ENCODE assay signal across 20 cellular contexts in the genomic region with DNA sequence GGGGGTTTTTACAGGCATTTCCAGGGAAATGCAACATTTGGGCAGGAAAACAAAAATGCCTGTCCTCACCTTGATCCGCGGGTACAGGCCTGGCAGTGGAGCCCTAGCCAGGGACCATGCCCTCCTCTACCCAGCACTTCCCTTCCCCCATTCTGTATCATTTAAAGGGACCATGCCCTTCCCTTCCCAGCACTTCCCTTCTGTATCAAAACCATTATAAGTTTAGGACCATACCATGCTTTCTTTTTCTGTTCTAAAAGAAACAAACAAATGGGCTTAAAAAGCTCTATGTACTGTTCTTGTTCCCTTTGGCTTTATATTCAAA.
"Had no signal": no experiment of that assay in that cellular context is flagged by ENCODE, and none has a peak within 500 bp of the region (broad histone marks: within the 10 kb centered on the region; RNA-seq: fewer than 3 reads in every experiment).

No MANE protein-coding gene starts in this region.

- H3K27me3 ChIP-seq: esophagus squamous epithelium, right atrium auricular region, sigmoid colon, suprapubic skin, thyroid gland had no signal

- DNase-seq: cortex of kidney; effector memory CD8-positive, alpha-beta T cell; esophagus squamous epithelium; foreskin fibroblast; immature natural killer cell; left cardiac atrium; lower lobe of right lung; mesendoderm; naive thymus-derived CD4-positive, alpha-beta T cell; nephron progenitor cell; sigmoid colon; small intestine; stimulated activated CD4-positive, alpha-beta T cell treated with anti-CD3 and anti-CD28 coated beads, Interleukin-12 subunit alpha, Interleukin-12 subunit beta, amount 100 ng/mL, for 4 hours; stimulated activated naive CD4-positive, alpha-beta T cell treated with Interleukin-2 at 50 U/mL for 16 hours; thyroid gland had no signal

- ATAC-seq: effector memory CD8-positive, alpha-beta T cell; naive thymus-derived CD4-positive, alpha-beta T cell had no signal

- H3K27me3 Mint-ChIP-seq: effector memory CD8-positive, alpha-beta T cell; naive thymus-derived CD4-positive, alpha-beta T cell; type B pancreatic cell had no signal

- H3K4me3 Mint-ChIP-seq: effector memory CD8-positive, alpha-beta T cell; immature natural killer cell; naive thymus-derived CD4-positive, alpha-beta T cell; nephron progenitor cell; type B pancreatic cell had no signal

- H3K9me3 ChIP-seq: esophagus squamous epithelium, lower lobe of right lung, right atrium auricular region, sigmoid colon, suprapubic skin, thyroid gland had no signal

- H3K36me3 Mint-ChIP-seq: naive thymus-derived CD4-positive, alpha-beta T cell; type B pancreatic cell had no signal

- H3K4me3 ChIP-seq: esophagus squamous epithelium, left ventricle myocardium inferior, lower lobe of right lung, right atrium auricular region, sigmoid colon, suprapubic skin, thyroid gland had no signal

- H3K36me3 ChIP-seq: esophagus squamous epithelium, left ventricle myocardium inferior, lower lobe of right lung, right atrium auricular region, sigmoid colon, suprapubic skin, thyroid gland had no signal

- H3K4me1 Mint-ChIP-seq: naive thymus-derived CD4-positive, alpha-beta T cell had no signal

- H3K27ac Mint-ChIP-seq: effector memory CD8-positive, alpha-beta T cell; immature natural killer cell; naive thymus-derived CD4-positive, alpha-beta T cell; nephron progenitor cell; type B pancreatic cell had no signal

- H3K9me3 Mint-ChIP-seq: immature natural killer cell, type B pancreatic cell had no signal

- H3K27ac ChIP-seq: epithelial cell of prostate, esophagus squamous epithelium, left ventricle myocardium inferior, lower lobe of right lung, right atrium auricular region, sigmoid colon, suprapubic skin, thyroid gland had no signal
